ENCODE assay signal across 30 cellular contexts in genomic region chr17:69048634-69049033, GRCh38. TPM values are rescaled to one million over a fixed set of nuclear protein-coding genes. Genes with fewer than 3 reads are reported as not detected.
A peak's percentile ranks its signal among the peaks of the same experiment; 100 is the strongest.
DNase-seq lines count a peak whose midpoint lies in the region; ATAC-seq, FAIRE-seq and TF ChIP-seq lines count a peak whose summit lies in the region.
"Had no signal": no experiment of that assay in that cellular context is flagged by ENCODE, and none has a peak within 500 bp of the region (broad histone marks: within the 10 kb centered on the region; RNA-seq: fewer than 3 reads in every experiment).

No MANE protein-coding gene starts in this region.

- BruUV-seq in IMR-90 (replicated peaks; lab: Mats Ljungman, UMichigan) = no TSS peak
- BruUV-seq in endothelial cell of umbilical vein (replicated peaks; lab: Mats Ljungman, UMichigan) = no TSS peak
- BruUV-seq in OCI-LY7 (replicated peaks; lab: Mats Ljungman, UMichigan) = no TSS peak

- no peak overlapping the region for H4K8ac ChIP-seq in IMR-90 (ENCODE audit: low read depth in 2 of 2, low read length in 2 of 2)

- POLR2A ChIA-PET in IMR-90 (lab: Charles Lee; ENCODE audit: unreplicated experiment) = no interaction called here
- POLR2A ChIA-PET in endothelial cell of umbilical vein (lab: Charles Lee) = no interaction called here
- POLR2A ChIA-PET in OCI-LY7 (lab: Charles Lee) = no interaction called here

- H3K36me3 ChIP-seq in cardiac muscle cell = no peaks in the 10 kb centered on the region
- peaks cover 10% of the 10 kb centered on the region for H3K36me3 ChIP-seq in right atrium auricular region
- H3K36me3 ChIP-seq in IMR-90 (ENCODE audit: control insufficient read depth, insufficient read depth, low read length) = no peaks in the 10 kb centered on the region
- no peaks in the 10 kb centered on the region for H3K36me3 ChIP-seq in endothelial cell of umbilical vein (ENCODE audit: control insufficient read depth in 2 of 2, extremely low read depth in 1 of 2, insufficient read depth in 2 of 2, low read length in 2 of 2)
- H3K36me3 ChIP-seq in testis (ENCODE audit: low read depth, missing control alignments) = no peaks in the 10 kb centered on the region
- no peaks in the 10 kb centered on the region for H3K36me3 ChIP-seq in OCI-LY7 (ENCODE audit: insufficient read depth, low read length)
- H3K36me3 ChIP-seq: ascending aorta, SJSA1 had no signal

- no peaks in the 10 kb centered on the region for H3K36me3 Mint-ChIP-seq in stimulated activated naive B cell treated with anti-CD40 and anti-IgM and Interleukin-4, amounts not matched to agents 10 μg/mL and 1 μg/mL and 100 μg/mL, for 72 hours
- H3K36me3 Mint-ChIP-seq: activated naive CD4-positive, alpha-beta T cell treated with anti-CD3 and anti-CD28 coated beads, Interleukin-2, amount 50 U/mL, for 24 hours; T-cell had no signal

- H3K79me2 ChIP-seq in endothelial cell of umbilical vein (ENCODE audit: control insufficient read depth, insufficient read depth, low read length) (no peaks in the 10 kb centered on the region), OCI-LY7 (ENCODE audit: insufficient read depth, low read depth, low read length) (no peaks in the 10 kb centered on the region)

- DNase-seq in cardiac muscle cell (ENCODE audit: low read depth in 1 of 2, low spot score in 1 of 2) = no peak
- no peak for DNase-seq in right atrium auricular region (ENCODE audit: low spot score)
- no peak for DNase-seq in IMR-90
- DNase-seq in endothelial cell of umbilical vein (ENCODE audit: low read depth, low spot score) = no peak
- no peak for DNase-seq in testis
- DNase-seq in stimulated activated naive B cell treated with anti-CD40 and anti-IgM and Interleukin-4, amounts not matched to agents 10 μg/mL and 1 μg/mL and 100 μg/mL, for 72 hours = no peak
- no peak for DNase-seq in OCI-LY7 (ENCODE audit: low spot score)
- DNase-seq: activated CD4-positive, alpha-beta T cell treated with anti-CD3 and anti-CD28 coated beads, Interleukin-2, amount 50 U/mL, for 4 hours; activated CD8-positive, alpha-beta memory T cell treated with anti-CD3 and anti-CD28 coated beads, Interleukin-2, amount 50 U/mL, for 4 hours; central memory CD4-positive, alpha-beta T cell; hippocampal formation; left colon; NCI-H1417; NCI-H2081 treated with DMSO at 0.1 percent for 48 hours; NCI-H226; retina; T-cell had no signal

- TF ChIP-seq POLR2A in IMR-90 (IDR thresholded peaks at IDR 0.05; ENCODE audit: low read depth, low read length) (no peak), endothelial cell of umbilical vein (IDR thresholded peaks at IDR 0.05; ENCODE audit: low read depth, low read length) (no peak), testis (IDR thresholded peaks at IDR 0.05) (no peak)

- no peak overlapping the region for H2AK5ac ChIP-seq in IMR-90 (ENCODE audit: low read depth, low read length)

- no peaks in the 10 kb centered on the region for H3K79me1 ChIP-seq in IMR-90 (ENCODE audit: low read depth in 1 of 2, low read length in 2 of 2)

- no peak overlapping the region for H3K4ac ChIP-seq in IMR-90 (ENCODE audit: low read depth, low read length)

- no peak overlapping the region for H3K27ac Mint-ChIP-seq in stimulated activated naive B cell treated with anti-CD40 and anti-IgM and Interleukin-4, amounts not matched to agents 10 μg/mL and 1 μg/mL and 100 μg/mL, for 72 hours
- H3K27ac Mint-ChIP-seq: activated naive CD4-positive, alpha-beta T cell treated with anti-CD3 and anti-CD28 coated beads, Interleukin-2, amount 50 U/mL, for 24 hours; activated T-helper 2 cell treated with anti-CD3 and anti-CD28 coated beads, Interferon-gamma antibody, Interleukin-2, Interleukin-4, amounts not matched to agents 10 μg/mL and 5 μg/mL and 100 μg/mL, durations not matched to agents 14 hours and 24 hours and 36 hours; B cell; T-cell had no signal

- TF ChIP-seq RAD21 in IMR-90 (IDR thresholded peaks at IDR 0.05; ENCODE audit: low read length) = no peak

- no peak for FAIRE-seq in endothelial cell of umbilical vein (lab: Jason Lieb, UNC)
- FAIRE-seq: frontal cortex, TTC549, urothelium cell line had no signal

- H3K14ac ChIP-seq in IMR-90 (replicated peaks; ENCODE audit: low read depth, low read length) = no peak overlapping the region

- H3K4me1 Mint-ChIP-seq in stimulated activated naive B cell treated with anti-CD40 and anti-IgM and Interleukin-4, amounts not matched to agents 10 μg/mL and 1 μg/mL and 100 μg/mL, for 72 hours = no peaks in the 10 kb centered on the region
- H3K4me1 Mint-ChIP-seq: B cell had no signal

- H2BK15ac ChIP-seq in IMR-90 (ENCODE audit: low read depth, low read length) = no peak overlapping the region

- H3K27me3 Mint-ChIP-seq in stimulated activated naive B cell treated with anti-CD40 and anti-IgM and Interleukin-4, amounts not matched to agents 10 μg/mL and 1 μg/mL and 100 μg/mL, for 72 hours = peaks cover 0 to 4% of the 10 kb centered on the region in 2 donors
- H3K27me3 Mint-ChIP-seq: B cell had no signal

- no peak overlapping the region for H4K91ac ChIP-seq in IMR-90 (ENCODE audit: insufficient read depth, low read depth, low read length)

- TF ChIP-seq CTCF in cardiac muscle cell (IDR thresholded peaks at IDR 0.05; ENCODE audit: low read depth, low read length) (no peak), right atrium auricular region (IDR thresholded peaks at IDR 0.05) (no peak), IMR-90 (conservative IDR thresholded peaks at IDR 0.05; ENCODE audit: low read depth, low read length) (no peak), endothelial cell of umbilical vein (IDR thresholded peaks at IDR 0.05; ENCODE audit: extremely low read depth in 1 of 2, insufficient read depth in 1 of 2, low read depth in 1 of 2, low read length in 2 of 2) (no peak), testis (IDR thresholded peaks at IDR 0.05) (no peak), OCI-LY7 (conservative IDR thresholded peaks at IDR 0.05; ENCODE audit: low read length) (no peak)

- no peaks in the 10 kb centered on the region for H3K9me3 Mint-ChIP-seq in stimulated activated naive B cell treated with anti-CD40 and anti-IgM and Interleukin-4, amounts not matched to agents 10 μg/mL and 1 μg/mL and 100 μg/mL, for 72 hours
- H3K9me3 Mint-ChIP-seq: activated T-helper 2 cell treated with anti-CD3 and anti-CD28 coated beads, Interferon-gamma antibody, Interleukin-2, Interleukin-4, amounts not matched to agents 10 μg/mL and 5 μg/mL and 100 μg/mL, durations not matched to agents 14 hours and 24 hours and 36 hours had no signal

- H3K9ac ChIP-seq in IMR-90 (ENCODE audit: low read depth, low read length) (no peak overlapping the region), endothelial cell of umbilical vein (replicated peaks; ENCODE audit: extremely low read depth, insufficient read depth, low read length) (peak overlapping the region; percentile 69)

- H3K4me3 Mint-ChIP-seq in stimulated activated naive B cell treated with anti-CD40 and anti-IgM and Interleukin-4, amounts not matched to agents 10 μg/mL and 1 μg/mL and 100 μg/mL, for 72 hours = no peak overlapping the region
- H3K4me3 Mint-ChIP-seq: activated naive CD4-positive, alpha-beta T cell treated with anti-CD3 and anti-CD28 coated beads, Interleukin-2, amount 50 U/mL, for 24 hours; B cell; T-cell had no signal

- H3K9me3 ChIP-seq in cardiac muscle cell (ENCODE audit: low read depth) = no peaks in the 10 kb centered on the region
- peaks cover 0 to 26% of the 10 kb centered on the region in 2 donors for H3K9me3 ChIP-seq in right atrium auricular region
- H3K9me3 ChIP-seq in IMR-90 (ENCODE audit: control insufficient read depth, insufficient read depth, low read length) = no peaks in the 10 kb centered on the region
- no peaks in the 10 kb centered on the region for H3K9me3 ChIP-seq in endothelial cell of umbilical vein (replicated peaks; ENCODE audit: control insufficient read depth, insufficient read depth, low read length)
- H3K9me3 ChIP-seq in testis = no peaks in the 10 kb centered on the region
- H3K9me3 ChIP-seq in OCI-LY7 (ENCODE audit: low read length) = no peaks in the 10 kb centered on the region
- H3K9me3 ChIP-seq: ascending aorta, SJSA1, suprapubic skin had no signal

- H3K18ac ChIP-seq in IMR-90 (ENCODE audit: low read depth, low read length) = peak overlapping the region; percentile 54; the same call in 1 of the 2 replicates

- CTCF ChIA-PET in IMR-90 (lab: Yijun Ruan, JAX) = no interaction called here
- CTCF ChIA-PET in endothelial cell of umbilical vein (lab: Charles Lee) = no interaction called here
- CTCF ChIA-PET in OCI-LY7 (lab: Charles Lee; ENCODE audit: unreplicated experiment) = no interaction called here

- peaks cover 10% of the 10 kb centered on the region for H3K4me1 ChIP-seq in cardiac muscle cell (ENCODE audit: low read depth)
- H3K4me1 ChIP-seq in right atrium auricular region = peaks cover 0 to 9% of the 10 kb centered on the region in 2 donors
- H3K4me1 ChIP-seq in IMR-90 (ENCODE audit: control insufficient read depth, insufficient read depth, low read length) = peaks cover 8% of the 10 kb centered on the region; the same call in 1 of the 2 replicates
- H3K4me1 ChIP-seq in endothelial cell of umbilical vein (ENCODE audit: control insufficient read depth, extremely low read depth, insufficient read depth, low read length) = peaks cover 35% of the 10 kb centered on the region
- peaks cover 49% of the 10 kb centered on the region for H3K4me1 ChIP-seq in testis
- H3K4me1 ChIP-seq in OCI-LY7 (ENCODE audit: insufficient read depth, low read length, poor library complexity, severe bottlenecking) = no peaks in the 10 kb centered on the region
- H3K4me1 ChIP-seq: SJSA1 had no signal

- H3K4me3 ChIP-seq in cardiac muscle cell (no peak overlapping the region), right atrium auricular region (no peak overlapping the region), IMR-90 (ENCODE audit: insufficient read depth, low read depth, low read length) (no peak overlapping the region), endothelial cell of umbilical vein (replicated peaks in 1 of 3; ENCODE audit: insufficient read depth in 1 of 3, low read depth in 1 of 3, low read length in 3 of 3) (no peak overlapping the region), testis (no peak overlapping the region), OCI-LY7 (ENCODE audit: low read depth, low read length, poor library complexity, severe bottlenecking) (no peak overlapping the region)
- H3K4me3 ChIP-seq: ascending aorta, SJSA1, smooth muscle cell, suprapubic skin had no signal

- no peak overlapping the region for H2AK9ac ChIP-seq in IMR-90 (replicated peaks; ENCODE audit: low read depth, low read length, poor library complexity)

- 0 out of 2 replicates have a peak overlapping the region, but pooled peaks have one; percentile 5 for H2BK20ac ChIP-seq in IMR-90 (ENCODE audit: low read depth, low read length)

- WGBS in IMR-90 (ENCODE audit: extremely low coverage in 2 of 2, insufficient read length in 1 of 2), 2 experiments = no CpG with 5 or more reads among the region's 2 CpGs
- WGBS in testis, 2 donors = 70 to 78% methylated on average over 2 of the region's 2 CpGs

- H3K4me2 ChIP-seq in IMR-90 (ENCODE audit: low read depth, low read length) (no peak overlapping the region), endothelial cell of umbilical vein (ENCODE audit: insufficient read depth, low read length) (peak overlapping the region; percentile 22), OCI-LY7 (ENCODE audit: low read length) (no peak overlapping the region)
- H3K4me2 ChIP-seq: smooth muscle cell had no signal

- no peak overlapping the region; the same call in 1 of the 2 replicates for H4K5ac ChIP-seq in IMR-90 (ENCODE audit: low read depth, low read length)

- H3K27me3 ChIP-seq in cardiac muscle cell (no peaks in the 10 kb centered on the region), right atrium auricular region (no peaks in the 10 kb centered on the region), IMR-90 (ENCODE audit: control insufficient read depth, insufficient read depth, low read length) (no peaks in the 10 kb centered on the region), endothelial cell of umbilical vein (ENCODE audit: control insufficient read depth in 2 of 2, insufficient read depth in 2 of 2, low read length in 2 of 2) (no peaks in the 10 kb centered on the region), testis (no peaks in the 10 kb centered on the region)
- H3K27me3 ChIP-seq: ascending aorta, SJSA1, suprapubic skin had no signal

- peak overlapping the region; percentile 88 for H3K27ac ChIP-seq in cardiac muscle cell
- H3K27ac ChIP-seq in right atrium auricular region = peak overlapping the region in 1 of 2 donors; percentile 79
- peak overlapping the region; percentile 99; the same call in 1 of the 2 replicates for H3K27ac ChIP-seq in IMR-90 (ENCODE audit: insufficient read depth, low read length)
- peak overlapping the region; percentile 95 for H3K27ac ChIP-seq in endothelial cell of umbilical vein (ENCODE audit: insufficient read depth, low read depth, low read length)
- H3K27ac ChIP-seq in testis = peak overlapping the region; percentile 75
- no peak overlapping the region for H3K27ac ChIP-seq in OCI-LY7 (ENCODE audit: low read depth, low read length, poor library complexity, severe bottlenecking)
- H3K27ac ChIP-seq: ascending aorta, SJSA1 had no signal

- no peak overlapping the region for H2BK5ac ChIP-seq in IMR-90 (ENCODE audit: low read depth, low read length, poor library complexity, severe bottlenecking)

- intact Hi-C loops in IMR-90 (cut with micrococcal nuclease) = no loop called here
- intact Hi-C loops in endothelial cell of umbilical vein (cut with micrococcal nuclease) = loop anchor here (5.0 kb wide), 1 partner anchor 129 kb away; no protein-coding TSS in a partner anchor
- intact Hi-C loops in testis (cut with DNase I; ENCODE audit: low total_unique reads) = no loop called here
- intact Hi-C loops in OCI-LY7 (cut with micrococcal nuclease; ENCODE audit: unreplicated experiment) = no loop called here

- ATAC-seq in IMR-90 (ENCODE audit: low read depth) (no peak), HG02840 (IDR thresholded peaks at IDR 0.05; ENCODE audit: low FRiP score, unreplicated experiment) (no peak)
- no peak for ATAC-seq in stimulated activated naive B cell treated with anti-CD40 and anti-IgM and Interleukin-4, amounts not matched to agents 10 μg/mL and 1 μg/mL and 100 μg/mL, for 72 hours (replicated peaks)
- ATAC-seq: T-cell had no signal

- H3K9me2 ChIP-seq in OCI-LY7 (ENCODE audit: insufficient read depth, low read length) = no peaks in the 10 kb centered on the region

- no peak overlapping the region for H3K56ac ChIP-seq in IMR-90 (ENCODE audit: extremely low read depth, insufficient read depth, low read length)

- in situ Hi-C loops in IMR-90 (cut with MboI; ENCODE audit: low sequenced_read_pairs) = no loop called here

- H4K20me1 ChIP-seq in IMR-90 (ENCODE audit: insufficient read depth, low read length) = no peaks in the 10 kb centered on the region
- H4K20me1 ChIP-seq in endothelial cell of umbilical vein (replicated peaks; ENCODE audit: control insufficient read depth, extremely low read depth, insufficient read depth, low read length) = no peaks in the 10 kb centered on the region
- H4K20me1 ChIP-seq in OCI-LY7 (ENCODE audit: insufficient read depth, low read length) = no peaks in the 10 kb centered on the region

- H3K9me1 ChIP-seq in IMR-90 (ENCODE audit: insufficient read depth, low read length) (peaks cover 2% of the 10 kb centered on the region; the same call in 1 of the 2 replicates), endothelial cell of umbilical vein (replicated peaks; ENCODE audit: control insufficient read depth, extremely low read depth, insufficient read depth, low read length) (no peaks in the 10 kb centered on the region)

- H2AFZ ChIP-seq in IMR-90 (replicated peaks; ENCODE audit: low read length, poor library complexity) (no peak overlapping the region), endothelial cell of umbilical vein (ENCODE audit: low read depth, low read length) (peak overlapping the region; percentile 9), OCI-LY7 (ENCODE audit: low read length) (no peak overlapping the region)

- dilution Hi-C loops in IMR-90 (cut with HindIII; ENCODE audit: low sequenced_read_pairs, unreplicated experiment) (no loop called here), endothelial cell of umbilical vein (cut with MboI; ENCODE audit: extremely low pct_ligation_motif_present, low sequenced_read_pairs) (no loop called here)

- no peak overlapping the region; the same call in 1 of the 2 replicates for H2BK120ac ChIP-seq in IMR-90 (ENCODE audit: low read depth, low read length)

- no peak overlapping the region for H3K23ac ChIP-seq in IMR-90 (ENCODE audit: low read depth, low read length)

RNA-seq across cellular contexts. Expression of gene ABCA9, which starts 12.1 kb away (rescaled TPM):
- total RNA-seq in cardiac muscle cell = 0.07 and 0.09 TPM in 2 replicates
- polyA plus RNA-seq in cardiac muscle cell = not detected in 2 replicates
- 10 to 100 TPM; 11.3 to 11.8 TPM for total RNA-seq in right atrium auricular region
- total RNA-seq in IMR-90 (2012; rRNA removed) = under 0.01 TPM in 1 of 2 replicates, not detected in the other
- polyA plus RNA-seq in IMR-90 (2012; rRNA removed) = not detected in 2 replicates
- polyA plus RNA-seq in IMR-90 (2012; cell fraction: cytosol; rRNA removed) = not detected in 2 replicates
- 0.01 and 0.02 TPM in 2 replicates for polyA plus RNA-seq in IMR-90 (2012; cell fraction: nucleus; rRNA removed; ENCODE audit: low replicate concordance)
- total RNA-seq in endothelial cell of umbilical vein = 2.0 and 2.7 TPM in 2 replicates
- polyA plus RNA-seq in endothelial cell of umbilical vein = 1.9 and 7.7 TPM in 2 replicates
- polyA plus RNA-seq in endothelial cell of umbilical vein (2011; cell fraction: cytosol; rRNA removed) = 0.65 and 11.6 TPM in 2 replicates
- 19.7 and 20.1 TPM in 2 replicates for polyA plus RNA-seq in endothelial cell of umbilical vein (2011; cell fraction: nucleus; rRNA removed)
- 2.3 and 3.9 TPM in 2 replicates for polyA plus RNA-seq in endothelial cell of umbilical vein (2012)
- 19.4 and 24.0 TPM in 2 replicates for polyA minus RNA-seq in endothelial cell of umbilical vein
- polyA minus RNA-seq in endothelial cell of umbilical vein (2011; cell fraction: cytosol; rRNA and poly(A)+ RNA removed) = not detected
- polyA minus RNA-seq in endothelial cell of umbilical vein (2011; cell fraction: nucleus; rRNA and poly(A)+ RNA removed) = 57.3 and 68.2 TPM in 2 replicates
- total RNA-seq in testis = 10 to 100 TPM; 12.7 to 13.8 TPM
- 5.0 TPM for polyA plus RNA-seq in testis (ENCODE audit: insufficient read depth, low read depth, low replicate concordance)
- 0.47 and 0.88 TPM in 2 replicates for total RNA-seq in OCI-LY7 (2014; rRNA removed; shearing (Covaris generic))
- total RNA-seq in OCI-LY7 (2022) = 0.06 TPM in 1 of 2 replicates, not detected in the other
- total RNA-seq: activated T-helper 2 cell treated with anti-CD3 and anti-CD28 coated beads, Interferon-gamma antibody, Interleukin-2, Interleukin-4, amounts not matched to agents 10 μg/mL and 5 μg/mL and 100 μg/mL, durations not matched to agents 14 hours and 24 hours and 36 hours; H4; RPMI7951; SJSA1; smooth muscle cell had no signal
- polyA plus RNA-seq: smooth muscle cell had no signal
